In genomic region chr1:215484111-215484914, GRCh38 we compare ENCODE assay signal across 14 cellular contexts.
"Had no signal": no experiment of that assay in that cellular context is flagged by ENCODE, and none has a peak within 500 bp of the region (broad histone marks: within the 10 kb centered on the region; RNA-seq: fewer than 3 reads in every experiment).

No MANE protein-coding gene starts in this region.

- H3K4me1 ChIP-seq: colonic mucosa, gastroesophageal sphincter, lower lobe of right lung, transverse colon had no signal

- H3K9me3 ChIP-seq: colonic mucosa, gastroesophageal sphincter, lower lobe of right lung, transverse colon had no signal

- H3K4me3 ChIP-seq: colonic mucosa, gastroesophageal sphincter, lower lobe of right lung, transverse colon had no signal

- H3K4me3 Mint-ChIP-seq: activated B cell treated with CpG ODN at 0.5 μM for 24 hours; activated CD4-positive, alpha-beta T cell treated with anti-CD3 and anti-CD28 coated beads, Interleukin-2, amount 10 ng/mL, durations not matched to agents 24 days and 14 days; activated naive CD4-positive, alpha-beta T cell treated with anti-CD3 and anti-CD28 coated beads for 36 hours; natural killer cell; stimulated activated naive B cell treated with anti-CD40 and anti-IgM and Interleukin-4, amounts not matched to agents 10 μg/mL and 1 μg/mL and 100 μg/mL, for 72 hours; T-helper 1 cell treated with Interleukin-12 subunit alpha and Interleukin-12 subunit beta and Interleukin-4 antibody, amounts not matched to agents 30 μg/mL and 1 μg/mL, for 36 hours had no signal

- H3K4me1 Mint-ChIP-seq: activated B cell treated with CpG ODN at 0.5 μM for 24 hours; activated CD4-positive, alpha-beta T cell treated with anti-CD3 and anti-CD28 coated beads, Interleukin-2, amount 10 ng/mL, durations not matched to agents 24 days and 14 days; natural killer cell; stimulated activated naive B cell treated with anti-CD40 and anti-IgM and Interleukin-4, amounts not matched to agents 10 μg/mL and 1 μg/mL and 100 μg/mL, for 72 hours had no signal

- H3K36me3 Mint-ChIP-seq: natural killer cell; stimulated activated naive B cell treated with anti-CD40 and anti-IgM and Interleukin-4, amounts not matched to agents 10 μg/mL and 1 μg/mL and 100 μg/mL, for 72 hours had no signal

- H3K27me3 ChIP-seq: colonic mucosa, gastroesophageal sphincter, transverse colon had no signal

- ATAC-seq: gastroesophageal sphincter; left cardiac atrium; lower lobe of right lung; natural killer cell; sciatic nerve; stimulated activated naive B cell treated with anti-CD40 and anti-IgM and Interleukin-4, amounts not matched to agents 10 μg/mL and 1 μg/mL and 100 μg/mL, for 72 hours had no signal

- H3K27ac Mint-ChIP-seq: activated B cell treated with CpG ODN at 0.5 μM for 24 hours; activated CD4-positive, alpha-beta T cell treated with anti-CD3 and anti-CD28 coated beads, Interleukin-2, amount 10 ng/mL, durations not matched to agents 24 days and 14 days; activated naive CD4-positive, alpha-beta T cell treated with anti-CD3 and anti-CD28 coated beads for 36 hours; natural killer cell; stimulated activated naive B cell treated with anti-CD40 and anti-IgM and Interleukin-4, amounts not matched to agents 10 μg/mL and 1 μg/mL and 100 μg/mL, for 72 hours; T-helper 1 cell treated with Interleukin-12 subunit alpha and Interleukin-12 subunit beta and Interleukin-4 antibody, amounts not matched to agents 30 μg/mL and 1 μg/mL, for 36 hours had no signal

- DNase-seq: activated B cell treated with CpG ODN at 0.5 μM for 24 hours; activated CD4-positive, alpha-beta T cell treated with anti-CD3 and anti-CD28 coated beads, Interleukin-2, amount 10 ng/mL, durations not matched to agents 24 days and 14 days; activated naive CD4-positive, alpha-beta T cell treated with anti-CD3 and anti-CD28 coated beads for 36 hours; colonic mucosa; effector CD4-positive, alpha-beta T cell; left cardiac atrium; lower lobe of right lung; natural killer cell; stimulated activated CD4-positive, alpha-beta T cell treated with anti-CD3 and anti-CD28 coated beads, Interleukin-2, amount 100 ng/mL, for 24 hours; stimulated activated naive B cell treated with anti-CD40 and anti-IgM and Interleukin-4, amounts not matched to agents 10 μg/mL and 1 μg/mL and 100 μg/mL, for 72 hours; transverse colon had no signal

- H3K27me3 Mint-ChIP-seq: activated B cell treated with CpG ODN at 0.5 μM for 24 hours; activated CD4-positive, alpha-beta T cell treated with anti-CD3 and anti-CD28 coated beads, Interleukin-2, amount 10 ng/mL, durations not matched to agents 24 days and 14 days; stimulated activated naive B cell treated with anti-CD40 and anti-IgM and Interleukin-4, amounts not matched to agents 10 μg/mL and 1 μg/mL and 100 μg/mL, for 72 hours had no signal

- H3K9me3 Mint-ChIP-seq: activated CD4-positive, alpha-beta T cell treated with anti-CD3 and anti-CD28 coated beads, Interleukin-2, amount 10 ng/mL, durations not matched to agents 24 days and 14 days; activated naive CD4-positive, alpha-beta T cell treated with anti-CD3 and anti-CD28 coated beads for 36 hours; T-helper 1 cell treated with Interleukin-12 subunit alpha and Interleukin-12 subunit beta and Interleukin-4 antibody, amounts not matched to agents 30 μg/mL and 1 μg/mL, for 36 hours had no signal

- H3K36me3 ChIP-seq: colonic mucosa, gastroesophageal sphincter, lower lobe of right lung, transverse colon had no signal

- H3K27ac ChIP-seq: colonic mucosa, gastroesophageal sphincter, lower lobe of right lung, transverse colon had no signal
